9 cellular contexts compared by ENCODE assay signal in genomic region chr10:105950410-105950809, GRCh38.
DNase-seq lines count a peak whose midpoint lies in the region; ATAC-seq, FAIRE-seq and TF ChIP-seq lines count a peak whose summit lies in the region.
"Had no signal": no experiment of that assay in that cellular context is flagged by ENCODE, and none has a peak within 500 bp of the region (broad histone marks: within the 10 kb centered on the region; RNA-seq: fewer than 3 reads in every experiment).

No MANE protein-coding gene starts in this region.

- WGBS in H1 (ENCODE audit: extremely low coverage in 1 of 2, insufficient coverage in 1 of 2, insufficient read length in 1 of 2, insufficient replicate concordance in 2 of 2, low coverage in 1 of 2, low lambda C conversion rate in 2 of 2, missing lambda C conversion rate in 1 of 2), 2 experiments: 73% methylated on average over 2 of the region's 2 CpGs; no CpG with 5 or more reads in 1 of the 2 experiments
- no CpG with 5 or more reads among the region's 2 CpGs for WGBS in mesendoderm (ENCODE audit: extremely low coverage, insufficient coverage, low lambda C conversion rate)
- WGBS in aorta, 2 donors: 49 to 51% methylated on average over 2 of the region's 2 CpGs

- no peaks in the 10 kb centered on the region for H3K9me3 ChIP-seq in H1 (ENCODE audit: insufficient read depth in 2 of 2, low read depth in 1 of 2, low read length in 1 of 2)
- no peaks in the 10 kb centered on the region for H3K9me3 ChIP-seq in aorta (ENCODE audit: control insufficient read depth, low read length)

- no peak overlapping the region for H3K18ac ChIP-seq in H1 (ENCODE audit: extremely low read depth, low read length)
- no peak overlapping the region for H3K18ac ChIP-seq in mesendoderm (ENCODE audit: low read length)

- H3K4me2 ChIP-seq in H1 (ENCODE audit: insufficient read depth in 1 of 2, low read depth in 2 of 2, low read length in 2 of 2) (no peak overlapping the region), mesendoderm (ENCODE audit: low read length) (no peak overlapping the region)

- H2BK5ac ChIP-seq in H1 (ENCODE audit: low read depth, low read length): no peak overlapping the region
- H2BK5ac ChIP-seq in mesendoderm (ENCODE audit: low read length): no peak overlapping the region

- peak in 2 of 3 experiments; percentile 67 to 69; a peak in 3 of 4 replicates for TF ChIP-seq CTCF in H1 (IDR thresholded peaks at IDR 0.05; ENCODE audit: control extremely low read depth in 1 of 3, insufficient read depth in 1 of 3, low read depth in 1 of 3, low read length in 3 of 3)

- ATAC-seq in GM18870 (IDR thresholded peaks at IDR 0.05; ENCODE audit: unreplicated experiment): peak; percentile 40
- ATAC-seq in HG03432 (IDR thresholded peaks at IDR 0.05; ENCODE audit: unreplicated experiment): peak; percentile 55
- peak; percentile 68 for ATAC-seq in aorta (ENCODE audit: low FRiP score)
- no peak for ATAC-seq in HG02970 (IDR thresholded peaks at IDR 0.05; ENCODE audit: low FRiP score, unreplicated experiment)
- ATAC-seq: left colon had no signal

- no peak overlapping the region for H3K14ac ChIP-seq in H1 (ENCODE audit: insufficient read length)

- H4K91ac ChIP-seq in H1 (replicated peaks; ENCODE audit: insufficient read length, low read length): no peak overlapping the region

- H3K9ac ChIP-seq in H1 (replicated peaks in 1 of 4; ENCODE audit: extremely low read depth in 1 of 4, low read depth in 3 of 4, low read length in 3 of 4) (no peak overlapping the region), mesendoderm (ENCODE audit: low read length) (no peak overlapping the region)

- H4K5ac ChIP-seq in H1 (ENCODE audit: insufficient read length, low read depth, low read length) (no peak overlapping the region), mesendoderm (ENCODE audit: low read length) (no peak overlapping the region)

- H3K79me1 ChIP-seq in H1 (ENCODE audit: low read depth, low read length): no peaks in the 10 kb centered on the region
- no peaks in the 10 kb centered on the region for H3K79me1 ChIP-seq in mesendoderm (ENCODE audit: low read length)

- no peaks in the 10 kb centered on the region for H3K36me3 ChIP-seq in H1 (ENCODE audit: control insufficient read depth in 2 of 4, insufficient read depth in 4 of 4, low read length in 3 of 4)
- H3K36me3 ChIP-seq in mesendoderm (ENCODE audit: control insufficient read depth, insufficient read depth, low read length): no peaks in the 10 kb centered on the region
- H3K36me3 ChIP-seq in aorta (ENCODE audit: control insufficient read depth in 1 of 2, insufficient read depth in 2 of 2, low read length in 1 of 2): no peaks in the 10 kb centered on the region

- H3K56ac ChIP-seq in H1 (replicated peaks; ENCODE audit: insufficient read length, low read depth, low read length): no peak overlapping the region
- H3K56ac ChIP-seq in mesendoderm (ENCODE audit: low read length): no peak overlapping the region

- no peak overlapping the region for H2BK12ac ChIP-seq in H1 (ENCODE audit: low read depth, low read length)

- peak; percentile 77 to 82 for TF ChIP-seq RAD21 in H1 (IDR thresholded peaks at IDR 0.05 in 1 of 2, conservative IDR thresholded peaks at IDR 0.05 in 1 of 2; ENCODE audit: low read depth in 2 of 2, low read length in 2 of 2)

- H3K4me3 ChIP-seq in H1 (ENCODE audit: extremely low read depth in 1 of 4, insufficient read depth in 2 of 4, low read depth in 3 of 4, low read length in 4 of 4) (no peak overlapping the region), mesendoderm (ENCODE audit: low read length) (no peak overlapping the region), aorta (ENCODE audit: low read length in 2 of 2) (no peak overlapping the region)

- peak; percentile 8 for DNase-seq in CMK (ENCODE audit: low read depth)
- DNase-seq in RPMI7951 (ENCODE audit: low read depth): peak; percentile 27
- DNase-seq in H1 (ENCODE audit: low read depth in 1 of 2, low spot score in 2 of 2): peak in 1 of 2 experiments; percentile 54
- peak; percentile 75 for DNase-seq in mesendoderm
- peak in 1 of 2 donors; percentile 44 for DNase-seq in aorta

- intact Hi-C loops in aorta (cut with DNase I): loop anchor here in 1 of 2 donors (10.0 kb wide), 1 partner anchor 224 kb away; no protein-coding TSS in a partner anchor

- H3K4me1 ChIP-seq in H1 (replicated peaks in 1 of 4; ENCODE audit: control insufficient read depth in 3 of 4, insufficient read depth in 4 of 4, low read length in 3 of 4) (peaks cover 0 to 3% (median 1%) of the 10 kb centered on the region in 4 experiments; a peak in 2 of 7 replicates), mesendoderm (ENCODE audit: control insufficient read depth, low read depth, low read length) (no peaks in the 10 kb centered on the region), aorta (ENCODE audit: control insufficient read depth in 1 of 2, insufficient read depth in 2 of 2, low read length in 2 of 2) (no peaks in the 10 kb centered on the region)

- no peak for TF ChIP-seq POLR2A in H1 (IDR thresholded peaks at IDR 0.05; ENCODE audit: control extremely low read depth in 1 of 2, low read depth in 2 of 2, low read length in 2 of 2)

- H3K79me2 ChIP-seq in H1 (ENCODE audit: control insufficient read depth in 1 of 2, insufficient read depth in 2 of 2, low read length in 2 of 2) (no peaks in the 10 kb centered on the region), mesendoderm (ENCODE audit: control insufficient read depth, insufficient read depth, low read length) (no peaks in the 10 kb centered on the region)

- H3K23me2 ChIP-seq in H1 (ENCODE audit: low read depth, low read length): no peaks in the 10 kb centered on the region

- H2AK5ac ChIP-seq in H1 (ENCODE audit: low read depth, low read length) (no peak overlapping the region), mesendoderm (ENCODE audit: low read length) (no peak overlapping the region)

- H3K23ac ChIP-seq in H1 (ENCODE audit: insufficient read length) (no peak overlapping the region), mesendoderm (ENCODE audit: low read length) (no peak overlapping the region)

- no peak overlapping the region for H3K27ac ChIP-seq in H1 (ENCODE audit: low read depth, low read length)
- no peak overlapping the region for H3K27ac ChIP-seq in mesendoderm (ENCODE audit: low read depth, low read length)
- H3K27ac ChIP-seq in aorta (ENCODE audit: low read depth in 1 of 2, low read length in 2 of 2): no peak overlapping the region

- no peak overlapping the region for H4K8ac ChIP-seq in H1 (ENCODE audit: extremely low read depth, insufficient read depth, low read length)
- H4K8ac ChIP-seq in mesendoderm (ENCODE audit: low read depth, low read length): no peak overlapping the region

- H4K20me1 ChIP-seq in H1 (replicated peaks in 1 of 2; ENCODE audit: control insufficient read depth in 1 of 2, insufficient read depth in 2 of 2, low read length in 2 of 2): no peaks in the 10 kb centered on the region

- H2AFZ ChIP-seq in H1 (ENCODE audit: low read length): no peak overlapping the region

- POLR2A ChIA-PET in H1 (lab: Charles Lee; ENCODE audit: partially characterized antibody): no interaction called here

- FAIRE-seq in H1 (lab: Jason Lieb, UNC): no peak

- no peak for TF ChIP-seq EP300 in H1 (IDR thresholded peaks at IDR 0.05; ENCODE audit: borderline replicate concordance in 1 of 2, low read depth in 2 of 2, low read length in 2 of 2)

- peaks cover 0 to 1% (median 0%) of the 10 kb centered on the region in 4 experiments; a peak in 1 of 7 replicates for H3K27me3 ChIP-seq in H1 (replicated peaks in 1 of 4; ENCODE audit: control insufficient read depth in 3 of 4, extremely low read depth in 1 of 4, insufficient read depth in 3 of 4, low read length in 3 of 4)
- H3K27me3 ChIP-seq in mesendoderm (ENCODE audit: insufficient read depth, low read length, poor library complexity): no peaks in the 10 kb centered on the region
- no peaks in the 10 kb centered on the region for H3K27me3 ChIP-seq in aorta (ENCODE audit: control insufficient read depth in 1 of 2, insufficient read depth in 2 of 2, low read length in 1 of 2)

- no peak overlapping the region for H2BK20ac ChIP-seq in H1 (ENCODE audit: low read length)

- H2BK15ac ChIP-seq in H1 (ENCODE audit: low read length): no peak overlapping the region
- H2BK15ac ChIP-seq in mesendoderm (replicated peaks; ENCODE audit: low read depth): no peak overlapping the region

- CTCF ChIA-PET in H1 (lab: Charles Lee; ENCODE audit: partially characterized antibody): interaction anchor here (0.7 to 5.6 kb wide), 31 partner anchors 8 to 640 kb away, joined by 3 to 63 read pairs (median 4); no protein-coding TSS in a partner anchor

- H2BK120ac ChIP-seq in H1 (replicated peaks; ENCODE audit: low read depth, low read length): no peak overlapping the region
- H2BK120ac ChIP-seq in mesendoderm (ENCODE audit: low read depth, low read length): no peak overlapping the region

- H3K4ac ChIP-seq in H1 (replicated peaks; ENCODE audit: insufficient read length, low read depth, low read length) (no peak overlapping the region), mesendoderm (ENCODE audit: low read depth, low read length) (no peak overlapping the region)

TF ChIP-seq in H1, 55 proteins besides CTCF, POLR2A, EP300 and RAD21:
- no peak for TF ChIP-seq EGR1 (IDR thresholded peaks at IDR 0.05; ENCODE audit: borderline replicate concordance, low read depth, low read length)
- TF ChIP-seq SIX5 (IDR thresholded peaks at IDR 0.05; ENCODE audit: low read depth, low read length): no peak
- TF ChIP-seq CHD1 (IDR thresholded peaks at IDR 0.05; ENCODE audit: low read depth, low read length): no peak
- TF ChIP-seq CTBP2 (IDR thresholded peaks at IDR 0.05; ENCODE audit: borderline replicate concordance, insufficient read depth, insufficient read length, low read length): no peak
- TF ChIP-seq SRF (IDR thresholded peaks at IDR 0.05; ENCODE audit: low read depth, low read length): no peak
- no peak for TF ChIP-seq HDAC6 (IDR thresholded peaks at IDR 0.05; ENCODE audit: low read depth, low read length)
- TF ChIP-seq JUND (IDR thresholded peaks at IDR 0.05; ENCODE audit: low read length): no peak
- no peak for TF ChIP-seq CHD2 (IDR thresholded peaks at IDR 0.05; ENCODE audit: low read length)
- TF ChIP-seq TAF7 (optimal IDR thresholded peaks at IDR 0.05; ENCODE audit: borderline replicate concordance, low read depth, low read length): no peak
- no peak for TF ChIP-seq CBX5 (IDR thresholded peaks at IDR 0.05; ENCODE audit: low read depth, low read length)
TF ChIP-seq in H1: peak in this region for 0.
